8 cellular contexts compared by ENCODE assay signal in the genomic region with DNA sequence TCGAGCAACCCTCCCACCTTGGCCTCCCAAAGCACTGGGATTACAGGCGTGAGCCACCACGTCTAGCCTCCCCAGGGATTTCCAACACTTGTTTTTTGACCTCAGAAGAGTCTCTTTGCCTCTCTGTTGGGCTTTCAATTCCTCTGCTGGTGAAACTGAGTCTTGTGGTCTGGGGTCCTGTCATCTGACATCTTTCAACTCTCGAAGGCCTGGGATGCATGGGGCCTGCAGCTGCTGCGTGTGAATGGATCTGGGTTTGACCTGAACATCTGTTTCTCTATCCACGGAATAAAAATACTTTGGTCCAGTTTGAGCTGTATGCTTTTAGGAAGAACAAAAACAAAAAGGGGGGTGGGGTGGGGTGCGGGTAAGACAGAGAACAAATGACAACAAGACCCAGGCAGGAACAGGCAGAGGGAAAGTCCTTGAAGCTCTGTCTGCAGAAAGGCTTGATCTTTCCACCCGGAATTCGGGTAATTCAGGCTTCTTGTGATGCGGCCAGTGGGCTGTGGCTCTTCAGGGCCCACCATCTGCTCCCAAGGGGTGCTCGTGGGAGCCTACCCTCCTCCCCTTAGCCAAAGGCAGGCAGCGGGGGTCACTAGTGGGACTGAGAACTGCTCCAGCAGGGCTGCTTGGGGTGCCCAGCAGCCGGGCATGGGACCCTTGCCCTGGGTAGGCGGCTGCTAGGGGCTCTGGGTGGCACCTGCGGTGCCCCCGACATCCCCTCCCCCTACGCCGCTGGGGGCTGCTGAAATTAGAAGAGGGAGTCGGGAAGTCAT.
A peak's percentile ranks its signal among the peaks of the same experiment; 100 is the strongest.
DNase-seq lines count a peak whose midpoint lies in the region; ATAC-seq and TF ChIP-seq lines count a peak whose summit lies in the region.

No MANE protein-coding gene starts in this region.

- TF ChIP-seq CTCF in GM10266 (IDR thresholded peaks at IDR 0.05; ENCODE audit: control insufficient read depth, insufficient read depth, low read depth, missing control alignments) = no peak
- no peak for TF ChIP-seq CTCF in activated CD8-positive, alpha-beta T cell treated with anti-CD3 and anti-CD28 coated beads for 36 hours (IDR thresholded peaks at IDR 0.05)

- intact Hi-C loops in activated CD8-positive, alpha-beta T cell treated with anti-CD3 and anti-CD28 coated beads for 36 hours (cut with micrococcal nuclease) = loop anchor here (5.0 kb wide), 1 partner anchor 89 kb away; no protein-coding TSS in a partner anchor

- DNase-seq in GM10266 (ENCODE audit: extremely low spot score) = peak; percentile 45
- DNase-seq in H7 = peak; percentile 73
- DNase-seq in activated CD8-positive, alpha-beta T cell treated with anti-CD3 and anti-CD28 coated beads for 36 hours = peak; percentile 17
- no peak for DNase-seq in DMS 273 treated with DMSO at 0.1 percent for 48 hours (lab: John Stamatoyannopoulos, UW)
- DNase-seq in activated CD4-positive, alpha-beta T cell treated with anti-CD3 and anti-CD28 coated beads, Interleukin-2, amount 50 U/mL, for 48 hours = no peak
- no peak for DNase-seq in SKM-1 treated with dmso at 0.1 percent for 144 hours (lab: John Stamatoyannopoulos, UW; ENCODE audit: unreplicated experiment)

- peaks cover 22% of the 10 kb centered on the region for H3K27me3 Mint-ChIP-seq in activated CD8-positive, alpha-beta T cell treated with anti-CD3 and anti-CD28 coated beads for 36 hours

- H3K4me1 Mint-ChIP-seq in activated CD8-positive, alpha-beta T cell treated with anti-CD3 and anti-CD28 coated beads for 36 hours (ENCODE audit: low read depth) = peaks cover 41% of the 10 kb centered on the region

- CTCF ChIA-PET in activated CD8-positive, alpha-beta T cell treated with anti-CD3 and anti-CD28 coated beads for 36 hours (lab: Charles Lee) = interaction anchor here (0.9 to 1.7 kb wide), 4 partner anchors 9 to 21 kb away, joined by 4 to 5 read pairs (median 4); no protein-coding TSS in a partner anchor

- ATAC-seq in activated CD8-positive, alpha-beta T cell treated with anti-CD3 and anti-CD28 coated beads for 36 hours = peak; percentile 69
- no peak for ATAC-seq in GM21737 (IDR thresholded peaks at IDR 0.05; ENCODE audit: unreplicated experiment)

- no peak overlapping the region for H3K27ac ChIP-seq in muscle layer of duodenum (ENCODE audit: low read length)

- H3K27me3 ChIP-seq in H7 (ENCODE audit: control insufficient read depth, insufficient read depth, low read length) = peaks cover 5% of the 10 kb centered on the region
- H3K27me3 ChIP-seq in muscle layer of duodenum (ENCODE audit: low read depth, low read length) = no peaks in the 10 kb centered on the region

- H3K4me3 ChIP-seq in H7 (ENCODE audit: insufficient read depth, low read depth, low read length) (peak overlapping the region; percentile 49; the same call in 1 of the 2 replicates), muscle layer of duodenum (ENCODE audit: low read depth in 1 of 2, low read length in 2 of 2) (peak overlapping the region; percentile 21 to 62)

- H3K36me3 ChIP-seq in H7 (replicated peaks; ENCODE audit: control insufficient read depth, insufficient read depth, low read length) (no peaks in the 10 kb centered on the region), muscle layer of duodenum (ENCODE audit: control insufficient read depth in 1 of 2, insufficient read depth in 2 of 2, low read length in 2 of 2) (no peaks in the 10 kb centered on the region)

- peak overlapping the region; percentile 90 for H3K27ac Mint-ChIP-seq in activated CD8-positive, alpha-beta T cell treated with anti-CD3 and anti-CD28 coated beads for 36 hours

- peaks cover 4 to 24% of the 10 kb centered on the region in 2 donors for H3K4me1 ChIP-seq in muscle layer of duodenum (ENCODE audit: control insufficient read depth in 1 of 2, insufficient read depth in 2 of 2, low read length in 2 of 2)

- POLR2A ChIA-PET in activated CD8-positive, alpha-beta T cell treated with anti-CD3 and anti-CD28 coated beads for 36 hours (lab: Charles Lee) = interaction anchor here (0.5 to 2.5 kb wide), 4 partner anchors 15 to 89 kb away, joined by 3 to 7 read pairs (median 4); no protein-coding TSS in a partner anchor

- no peaks in the 10 kb centered on the region for H3K9me3 ChIP-seq in muscle layer of duodenum (ENCODE audit: control insufficient read depth in 1 of 2, low read length in 2 of 2)

- H3K9me3 Mint-ChIP-seq in activated CD8-positive, alpha-beta T cell treated with anti-CD3 and anti-CD28 coated beads for 36 hours = peaks cover 4% of the 10 kb centered on the region

- H3K4me3 Mint-ChIP-seq in activated CD8-positive, alpha-beta T cell treated with anti-CD3 and anti-CD28 coated beads for 36 hours = peak overlapping the region; percentile 60

- peaks cover 3% of the 10 kb centered on the region for H3K36me3 Mint-ChIP-seq in activated CD8-positive, alpha-beta T cell treated with anti-CD3 and anti-CD28 coated beads for 36 hours (ENCODE audit: low read depth)

Comparison
In these comparisons a context has a peak if more than half of its experiments do, and no peak if none do; other contexts are left out.
1. DNase-seq: peak in GM10266 (single experiment), H7 (single experiment) and activated CD8-positive, alpha-beta T cell treated with anti-CD3 and anti-CD28 coated beads for 36 hours (single experiment); none in DMS 273 treated with DMSO at 0.1 percent for 48 hours (single experiment), activated CD4-positive, alpha-beta T cell treated with anti-CD3 and anti-CD28 coated beads, Interleukin-2, amount 50 U/mL, for 48 hours (0 of 2) and SKM-1 treated with dmso at 0.1 percent for 144 hours (single experiment).